1 cellular context compared by ENCODE assay signal in genomic region chr9:98150164-98150563, GRCh38.
TF ChIP-seq lines count a peak whose summit lies in the region.

No MANE protein-coding gene starts in this region.

TF ChIP-seq in WTC11, 78 proteins besides CTCF, POLR2A, EP300 and RAD21 (continued from another document):
- TF ChIP-seq GTF2I (CRISPR knock-in tag; conservative IDR thresholded peaks at IDR 0.05) (no peak), NR1H2 (CRISPR knock-in tag; IDR thresholded peaks at IDR 0.05) (no peak), E2F5 (CRISPR knock-in tag; IDR thresholded peaks at IDR 0.05) (no peak), E2F4 (CRISPR knock-in tag; IDR thresholded peaks at IDR 0.05; ENCODE audit: borderline replicate concordance, low read depth) (no peak)
